Comparison of ENCODE assay signal across 32 cellular contexts in the genomic region with DNA sequence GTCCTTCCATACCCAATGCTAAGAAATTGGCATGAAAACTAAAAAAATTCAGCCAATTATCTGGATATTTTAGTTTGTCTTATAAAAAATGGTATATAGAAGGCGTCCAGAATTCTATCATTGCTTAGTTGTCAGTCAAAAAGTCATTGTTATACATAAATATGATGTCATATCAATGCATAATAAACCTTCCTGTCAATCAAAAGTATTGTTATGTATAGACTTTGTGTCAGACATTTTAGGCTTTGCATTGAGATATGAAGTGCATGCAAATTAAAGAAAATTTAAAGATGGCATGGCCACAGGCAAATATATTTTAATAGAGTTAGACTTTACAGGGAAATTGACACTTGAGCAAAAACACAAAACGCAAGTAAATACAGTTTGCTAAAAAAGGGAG.
"Had no signal": no experiment of that assay in that cellular context is flagged by ENCODE, and none has a peak within 500 bp of the region (broad histone marks: within the 10 kb centered on the region; RNA-seq: fewer than 3 reads in every experiment).

No MANE protein-coding gene starts in this region.

- H3K27me3 ChIP-seq: neural progenitor cell, ovary, spleen, thyroid gland, tibial nerve, upper lobe of left lung, vagina had no signal

- ATAC-seq: naive thymus-derived CD8-positive, alpha-beta T cell; natural killer cell treated with Interleukin-12 subunit alpha and Interleukin-12 subunit beta and Interleukin-15 and Interleukin-18, amount 100 ng/mL, for 72 hours; psoas muscle; right cardiac atrium; sciatic nerve; stimulated activated memory B cell treated with anti-CD40 and anti-IgM and Interleukin-4, amounts not matched to agents 10 μg/mL and 1 μg/mL and 100 μg/mL, for 72 hours; stimulated activated naive CD8-positive, alpha-beta T cell treated with anti-CD3 and anti-CD28 coated beads, Interleukin-15, amount 100 ng/mL, for 72 hours; stimulated activated naive CD8-positive, alpha-beta T cell treated with anti-CD3 and anti-CD28 coated beads, Interleukin-15, Interleukin-2, amounts not matched to agents 100 U/mL and 50 U/mL, for 24 hours had no signal

- H3K9ac ChIP-seq: neural progenitor cell, parathyroid adenoma had no signal

- H3K27ac ChIP-seq: neural progenitor cell, ovary, parathyroid adenoma, psoas muscle, skin epidermis, spleen, thoracic aorta, thyroid gland, tibial nerve, upper lobe of left lung, vagina had no signal

- H3K4me3 ChIP-seq: neural progenitor cell, ovary, psoas muscle, skin epidermis, smooth muscle cell, spleen, thoracic aorta, thyroid gland, tibial nerve, upper lobe of left lung, vagina had no signal

- FAIRE-seq: urothelium cell line had no signal

- H3K9me3 ChIP-seq: ovary, psoas muscle, spleen, thoracic aorta, thyroid gland, tibial nerve, upper lobe of left lung, vagina had no signal

- H3K79me2 ChIP-seq: parathyroid adenoma had no signal

- H3K36me3 ChIP-seq: neural progenitor cell, ovary, spleen, thoracic aorta, thyroid gland, tibial nerve, upper lobe of left lung, vagina had no signal

- H2AFZ ChIP-seq: neural progenitor cell, parathyroid adenoma had no signal

- H3K4me1 ChIP-seq: neural progenitor cell, parathyroid adenoma, psoas muscle, spleen, thyroid gland, tibial nerve, upper lobe of left lung, vagina had no signal

- DNase-seq: naive B cell; naive thymus-derived CD8-positive, alpha-beta T cell; nephron progenitor cell; occipital lobe; ovary; posterior cingulate gyrus; psoas muscle; right cardiac atrium; spleen; stimulated activated CD4-positive, alpha-beta T cell treated with anti-CD3 and anti-CD28 coated beads, Interleukin-12 subunit alpha, Interleukin-12 subunit beta, amount 100 ng/mL, for 4 hours; stimulated activated CD4-positive, alpha-beta T cell treated with anti-CD3 and anti-CD28 coated beads, Interleukin-1b, Interleukin-23, amount 100 ng/mL, for 48 hours; stimulated activated CD4-positive, alpha-beta T cell treated with anti-CD3 and anti-CD28 coated beads, Interleukin-4, amount 100 ng/mL, for 1 hour; stimulated activated CD4-positive, alpha-beta T cell treated with anti-CD3 and anti-CD28 coated beads, Interleukin-4, amount 100 ng/mL, for 4 hours; stimulated activated CD8-positive, alpha-beta memory T cell treated with anti-CD3 and anti-CD28 coated beads, Interleukin-4, amount 100 ng/mL, for 48 hours; stimulated activated naive CD4-positive, alpha-beta T cell; stimulated activated naive CD8-positive, alpha-beta T cell treated with anti-CD3 and anti-CD28 coated beads, Interleukin-15, amount 100 ng/mL, for 72 hours; stimulated activated naive CD8-positive, alpha-beta T cell treated with anti-CD3 and anti-CD28 coated beads, Interleukin-15, Interleukin-2, amounts not matched to agents 100 U/mL and 50 U/mL, for 24 hours; substantia nigra; thyroid gland; trophoblast cell; upper lobe of left lung had no signal

- H3K4me2 ChIP-seq: neural progenitor cell, smooth muscle cell had no signal
